ENCODE assay signal across 8 cellular contexts in the genomic region with DNA sequence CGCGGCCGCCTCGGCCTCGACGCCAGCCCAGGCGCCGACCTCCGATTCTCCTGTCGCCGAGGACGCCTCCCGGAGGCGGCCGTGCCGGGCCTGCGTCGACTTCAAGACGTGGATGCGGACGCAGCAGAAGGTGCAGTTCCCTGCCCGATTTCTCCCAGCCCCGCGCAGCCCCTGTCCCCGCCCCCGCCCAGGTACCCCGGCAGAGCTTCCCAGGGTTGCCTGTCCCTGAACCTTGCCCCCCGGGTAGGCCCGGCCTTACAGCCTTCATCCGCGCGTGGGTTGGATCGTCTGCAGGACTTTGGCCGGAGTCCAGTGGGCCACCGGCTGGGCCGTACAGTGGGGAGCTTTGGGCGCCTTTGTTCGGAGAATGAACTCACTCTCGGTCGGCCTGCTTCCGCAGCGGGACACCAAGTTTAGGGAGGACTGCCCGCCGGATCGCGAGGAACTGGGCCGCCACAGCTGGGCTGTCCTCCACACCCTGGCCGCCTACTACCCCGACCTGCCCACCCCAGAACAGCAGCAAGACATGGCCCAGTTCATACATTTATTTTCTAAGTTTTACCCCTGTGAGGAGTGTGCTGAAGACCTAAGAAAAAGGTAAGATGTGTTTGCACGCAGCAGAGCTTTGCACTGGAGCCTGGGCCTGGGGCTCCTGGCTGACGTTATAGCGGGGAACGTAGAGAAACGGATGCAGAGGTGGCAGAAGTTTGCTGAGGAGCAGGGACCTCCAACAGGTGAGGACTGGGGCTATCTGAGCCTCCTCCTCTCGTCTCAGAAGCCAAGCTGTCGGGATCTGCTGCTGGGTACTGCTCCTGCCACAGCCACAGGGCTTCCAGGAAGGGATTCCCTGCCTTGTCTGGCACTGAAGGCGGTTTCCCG. TPM values are rescaled to one million over a fixed set of nuclear protein-coding genes. Genes with fewer than 3 reads are reported as not detected.
A peak's percentile ranks its signal among the peaks of the same experiment; 100 is the strongest.
DNase-seq lines count a peak whose midpoint lies in the region; ATAC-seq and TF ChIP-seq lines count a peak whose summit lies in the region.

No MANE protein-coding gene starts in this region.

- H3K9me3 ChIP-seq in DOHH2 (ENCODE audit: control insufficient read depth, insufficient read depth, low read length), result no peaks in the 10 kb centered on the region
- no peaks in the 10 kb centered on the region for H3K9me3 ChIP-seq in HAP-1
- H3K9me3 ChIP-seq in psoas muscle, result no peaks in the 10 kb centered on the region

- peak overlapping the region; percentile 68 for H3K4me3 Mint-ChIP-seq in T-helper 1 cell treated with Interleukin-12 subunit alpha and Interleukin-12 subunit beta and Interleukin-4 antibody, amounts not matched to agents 30 μg/mL and 1 μg/mL, for 36 hours

- DNase-seq in HAP-1 (ENCODE audit: low spot score in 2 of 2) (no peak), fibroblast of villous mesenchyme (ENCODE audit: low read depth) (no peak), psoas muscle (peak in 1 of 2 donors; percentile 55), inferior parietal cortex (ENCODE audit: extremely low spot score) (no peak), LoVo (ENCODE audit: low spot score) (no peak)

- 9 to 12% (median 12%) methylated on average over 45 to 58 of the region's 58 CpGs for WGBS in psoas muscle, 3 donors

- H3F3A ChIP-seq in DOHH2 (ENCODE audit: control insufficient read depth, insufficient read depth), result peaks cover 17% of the 10 kb centered on the region

- peaks cover 39% of the 10 kb centered on the region for H3K27me3 Mint-ChIP-seq in T-helper 1 cell treated with Interleukin-12 subunit alpha and Interleukin-12 subunit beta and Interleukin-4 antibody, amounts not matched to agents 30 μg/mL and 1 μg/mL, for 36 hours (ENCODE audit: low read depth)

- H3K27me3 ChIP-seq in DOHH2 (ENCODE audit: control insufficient read depth, low read length) (peaks cover 44% of the 10 kb centered on the region), HAP-1 (ENCODE audit: low read depth) (peaks cover 12% of the 10 kb centered on the region), psoas muscle (ENCODE audit: insufficient read depth in 3 of 3, low read length in 2 of 3) (peaks cover 0 to 16% (median 12%) of the 10 kb centered on the region in 3 donors)

- ATAC-seq in psoas muscle (peak in 3 of 4 donors; percentile 1 to 2 (median 1)), HG03521 (IDR thresholded peaks at IDR 0.05; ENCODE audit: unreplicated experiment) (no peak)

- H3K9me2 ChIP-seq in DOHH2 (replicated peaks; ENCODE audit: control insufficient read depth, low read length), result no peaks in the 10 kb centered on the region

- H3K4me1 ChIP-seq in DOHH2 (ENCODE audit: control insufficient read depth, low read length) (peaks cover 30% of the 10 kb centered on the region), HAP-1 (peaks cover 6% of the 10 kb centered on the region), psoas muscle (peaks cover 32% of the 10 kb centered on the region)

- peaks cover 21% of the 10 kb centered on the region for H3K4me1 Mint-ChIP-seq in T-helper 1 cell treated with Interleukin-12 subunit alpha and Interleukin-12 subunit beta and Interleukin-4 antibody, amounts not matched to agents 30 μg/mL and 1 μg/mL, for 36 hours (ENCODE audit: low read depth)

- H3K9me3 Mint-ChIP-seq in T-helper 1 cell treated with Interleukin-12 subunit alpha and Interleukin-12 subunit beta and Interleukin-4 antibody, amounts not matched to agents 30 μg/mL and 1 μg/mL, for 36 hours, result no peaks in the 10 kb centered on the region

- peak overlapping the region; percentile 37 for H3K27ac ChIP-seq in DOHH2 (ENCODE audit: low read depth, low read length)
- H3K27ac ChIP-seq in psoas muscle, result peak overlapping the region; percentile 67

- TF ChIP-seq CTCF in DOHH2 (IDR thresholded peaks at IDR 0.05; ENCODE audit: low read depth, low read length, poor library complexity, severe bottlenecking), result no peak
- no peak for TF ChIP-seq CTCF in fibroblast of villous mesenchyme (IDR thresholded peaks at IDR 0.05; ENCODE audit: insufficient read depth, low read depth, low read length)
- no peak for TF ChIP-seq CTCF in psoas muscle (IDR thresholded peaks at IDR 0.05)

- H3K36me3 Mint-ChIP-seq in T-helper 1 cell treated with Interleukin-12 subunit alpha and Interleukin-12 subunit beta and Interleukin-4 antibody, amounts not matched to agents 30 μg/mL and 1 μg/mL, for 36 hours (ENCODE audit: low read depth), result peaks cover 10% of the 10 kb centered on the region

- H3K27ac Mint-ChIP-seq in T-helper 1 cell treated with Interleukin-12 subunit alpha and Interleukin-12 subunit beta and Interleukin-4 antibody, amounts not matched to agents 30 μg/mL and 1 μg/mL, for 36 hours, result no peak overlapping the region

- peak overlapping the region; percentile 99 for H3K4me2 ChIP-seq in DOHH2 (ENCODE audit: low read length)

- peaks cover 17% of the 10 kb centered on the region for H3K79me2 ChIP-seq in DOHH2 (ENCODE audit: control insufficient read depth, low read length)

- H3K4me3 ChIP-seq in DOHH2 (ENCODE audit: low read length), result peak overlapping the region; percentile 98
- peak overlapping the region; percentile 72 for H3K4me3 ChIP-seq in HAP-1
- H3K4me3 ChIP-seq in fibroblast of villous mesenchyme (ENCODE audit: low read depth, low read length), result peak overlapping the region; percentile 75
- H3K4me3 ChIP-seq in psoas muscle, result peak overlapping the region; percentile 93

- in situ Hi-C loops in HAP-1 (cut with MboI; ENCODE audit: low sequenced_read_pairs), result loop anchor here (25.0 kb wide), 1 partner anchor 528 kb away; the partner anchor contains the start of genes AMDHD2 and ATP6V0C

- H4K20me1 ChIP-seq in DOHH2 (ENCODE audit: control insufficient read depth, insufficient read depth, low read depth, low read length), result no peaks in the 10 kb centered on the region

- peaks cover 27% of the 10 kb centered on the region for H3K36me3 ChIP-seq in DOHH2 (ENCODE audit: control insufficient read depth, low read length)
- peaks cover 15% of the 10 kb centered on the region for H3K36me3 ChIP-seq in HAP-1 (replicated peaks)
- H3K36me3 ChIP-seq in psoas muscle (ENCODE audit: insufficient read depth in 1 of 2, low read depth in 1 of 2), result peaks cover 4 to 24% of the 10 kb centered on the region in 2 donors

- intact Hi-C loops in psoas muscle (cut with DNase I), result no loop called here

RNA-seq across cellular contexts. Expression of gene GFER, which starts 0.6 kb away (rescaled TPM):
- total RNA-seq in fibroblast of villous mesenchyme (9.5 and 13.9 TPM in 2 replicates), psoas muscle (10 to 100 TPM; 18.9 to 34.2 (median 28.4) TPM)
- 10 to 100 TPM; 40.0 to 53.2 (median 43.5) TPM for polyA plus RNA-seq in psoas muscle

RNA-seq across cellular contexts. Expression of gene NOXO1, which starts 3.3 kb away (rescaled TPM):
- 0.43 TPM in 1 of 2 replicates, not detected in the other for total RNA-seq in fibroblast of villous mesenchyme
- under 1 TPM in 1 of 4 donors, not detected in 3; 0.20 TPM for total RNA-seq in psoas muscle
- polyA plus RNA-seq in psoas muscle, result under 1 TPM; 0.27 to 0.77 (median 0.39) TPM

RNA-seq across cellular contexts. Expression of gene SYNGR3, which starts 5.2 kb away (rescaled TPM):
- total RNA-seq in fibroblast of villous mesenchyme (1.6 and 2.6 TPM in 2 replicates), psoas muscle (under 1 TPM in 3 of 4 donors, not detected in 1; 0.24 to 0.52 (median 0.25) TPM)
- under 1 TPM; 0.24 to 0.85 (median 0.25) TPM for polyA plus RNA-seq in psoas muscle

RNA-seq across cellular contexts. Expression of gene TBL3, which starts 12.7 kb away (rescaled TPM):
- total RNA-seq in fibroblast of villous mesenchyme (28.5 and 39.0 TPM in 2 replicates), psoas muscle (10 to 100 TPM; 31.5 to 41.8 (median 40.7) TPM)
- 10 to 100 TPM; 51.6 to 78.0 (median 55.8) TPM for polyA plus RNA-seq in psoas muscle

RNA-seq across cellular contexts. Expression of gene RNF151, which starts 17.9 kb away (rescaled TPM):
- not detected in 2 replicates for total RNA-seq in fibroblast of villous mesenchyme
- not detected for total RNA-seq in psoas muscle
- not detected for polyA plus RNA-seq in psoas muscle
